17 cellular contexts compared by ENCODE assay signal in genomic region chr21:38909929-38910328, GRCh38.
A peak's percentile ranks its signal among the peaks of the same experiment; 100 is the strongest.
DNase-seq lines count a peak whose midpoint lies in the region; ATAC-seq, FAIRE-seq and TF ChIP-seq lines count a peak whose summit lies in the region.
"Had no signal": no experiment of that assay in that cellular context is flagged by ENCODE, and none has a peak within 500 bp of the region (broad histone marks: within the 10 kb centered on the region; RNA-seq: fewer than 3 reads in every experiment).

No MANE protein-coding gene starts in this region.

- no TSS peak for BruUV-seq in K562 (replicated peaks; lab: Mats Ljungman, UMichigan)

- H3K9me3 ChIP-seq in K562 (replicated peaks; ENCODE audit: control insufficient read depth, insufficient read depth, low read depth, low read length) (no peaks in the 10 kb centered on the region), pancreas (no peaks in the 10 kb centered on the region), transverse colon (no peaks in the 10 kb centered on the region)

- intact Hi-C loops in K562 (cut with micrococcal nuclease) (loop anchor here (10.0 kb wide), 1 partner anchor 105 kb away; the partner anchor contains the start of gene ETS2), pancreas (cut with DNase I) (no loop called here), transverse colon (cut with DNase I; ENCODE audit: low total_unique reads) (loop anchor here (5.0 kb wide), 1 partner anchor 88 kb away; no protein-coding TSS in a partner anchor)

- CTCF ChIA-PET in K562 (lab: Yijun Ruan, JAX; ENCODE audit: low intra/inter-chr PET ratio), result no interaction called here

- ATAC-seq in K562, result no peak
- ATAC-seq in esophagus mucosa, result peak; percentile 29
- no peak for ATAC-seq in pancreas
- ATAC-seq in GM21526 (IDR thresholded peaks at IDR 0.05; ENCODE audit: low FRiP score, unreplicated experiment), result no peak

- no peak overlapping the region for H3K27ac ChIP-seq in K562 (ENCODE audit: extremely low read depth, low read depth, low read length)
- H3K27ac ChIP-seq in pancreas, result peak overlapping the region in 3 of 4 donors; percentile 0 to 58 (median 33)
- peak overlapping the region; percentile 89 to 93 (median 92) for H3K27ac ChIP-seq in transverse colon
- H3K27ac ChIP-seq: brain microvascular endothelial cell had no signal

- no peaks in the 10 kb centered on the region for H3K9me1 ChIP-seq in K562 (ENCODE audit: control insufficient read depth, insufficient read depth, low read length)

- H2AFZ ChIP-seq in K562 (ENCODE audit: low read depth, low read length), result no peak overlapping the region

- no peak overlapping the region for H3K4me2 ChIP-seq in K562 (ENCODE audit: insufficient read depth, low read length)

- POLR2A ChIA-PET in K562 (lab: Yijun Ruan, JAX), result no interaction called here

- TF ChIP-seq EP300 in K562 (IDR thresholded peaks at IDR 0.05; ENCODE audit: low read length), result no peak
- no peak for TF ChIP-seq EP300 in transverse colon (IDR thresholded peaks at IDR 0.05; ENCODE audit: low read depth)

- H3K27me3 ChIP-seq in K562 (ENCODE audit: control insufficient read depth in 2 of 2, insufficient read depth in 2 of 2, low read length in 2 of 2) (peaks cover 29 to 61% of the 10 kb centered on the region in 2 experiments), pancreas (no peaks in the 10 kb centered on the region), transverse colon (no peaks in the 10 kb centered on the region)
- H3K27me3 ChIP-seq: brain microvascular endothelial cell had no signal

- no peaks in the 10 kb centered on the region for H3K79me2 ChIP-seq in K562 (ENCODE audit: control insufficient read depth, insufficient read depth, low read length)

- H4K20me1 ChIP-seq in K562 (replicated peaks; ENCODE audit: control insufficient read depth, insufficient read depth, low read length), result no peaks in the 10 kb centered on the region

- in situ Hi-C loops in K562 (cut with MboI), result no loop called here
- in situ Hi-C loops in transverse colon (cut with MboI; ENCODE audit: low pct_ligation_motif_present in 1 of 4, low pct_unique_long_range_greater_than_20kb in 1 of 4, low sequenced_read_pairs in 3 of 4), result no loop called here

- H3K4me3 ChIP-seq in K562, result no peak overlapping the region
- no peak overlapping the region for H3K4me3 ChIP-seq in pancreas
- no peak overlapping the region for H3K4me3 ChIP-seq in transverse colon

- FAIRE-seq in K562 (lab: Jason Lieb, UNC), result no peak
- FAIRE-seq in pancreas (lab: Jason Lieb, UNC), result no peak
- FAIRE-seq: frontal cortex had no signal

- TF ChIP-seq RAD21 in K562 (CRISPR knock-in tag; conservative IDR thresholded peaks at IDR 0.05 in 1 of 2, IDR thresholded peaks at IDR 0.05 in 1 of 2), result no peak

- WGBS in K562 (ENCODE audit: insufficient coverage, low coverage, missing lambda C conversion rate), result 5% methylated on average over 7 of the region's 7 CpGs
- 81 to 82% methylated on average over 7 of the region's 7 CpGs for WGBS in pancreas, 2 donors
- WGBS in transverse colon (ENCODE audit: low coverage in 1 of 2), 2 donors, result 72% methylated on average over 5 of the region's 7 CpGs; no CpG with 5 or more reads in 1 of the 2 donors

- no peak overlapping the region for H3K9ac ChIP-seq in K562 (ENCODE audit: insufficient read depth in 1 of 2, low read depth in 2 of 2, low read length in 2 of 2)

- TF ChIP-seq POLR2A in K562 (conservative IDR thresholded peaks at IDR 0.05) (no peak), transverse colon (IDR thresholded peaks at IDR 0.05) (no peak)

- TF ChIP-seq CTCF in K562 (IDR thresholded peaks at IDR 0.05 in 2 of 3, conservative IDR thresholded peaks at IDR 0.05 in 1 of 3; ENCODE audit: insufficient read depth in 2 of 3, low read depth in 1 of 3, low read length in 3 of 3), result no peak
- TF ChIP-seq CTCF in pancreas (IDR thresholded peaks at IDR 0.05), result no peak
- TF ChIP-seq CTCF in transverse colon (IDR thresholded peaks at IDR 0.05), result no peak

- H3K36me3 ChIP-seq in K562 (ENCODE audit: control insufficient read depth, insufficient read depth, low read length), result no peaks in the 10 kb centered on the region
- no peaks in the 10 kb centered on the region for H3K36me3 ChIP-seq in pancreas
- no peaks in the 10 kb centered on the region for H3K36me3 ChIP-seq in transverse colon
- H3K36me3 ChIP-seq: brain microvascular endothelial cell had no signal

- H3K4me1 ChIP-seq in K562 (replicated peaks in 1 of 2; ENCODE audit: control insufficient read depth in 2 of 2, insufficient read depth in 2 of 2, low read length in 2 of 2) (peaks cover 13 to 17% of the 10 kb centered on the region in 2 experiments; a peak in 4 of 5 replicates), pancreas (peaks cover 6 to 47% (median 8%) of the 10 kb centered on the region in 3 donors), transverse colon (peaks cover 44 to 76% (median 58%) of the 10 kb centered on the region in 4 donors)

- DNase-seq in K562 (ENCODE audit: extremely low read depth in 1 of 4, low spot score in 3 of 4), result no peak
- DNase-seq in pancreas, result no peak
- no peak for DNase-seq in transverse colon
- no peak for DNase-seq in Kasumi-1 (lab: John Stamatoyannopoulos, UW)
- no peak for DNase-seq in NCI-H2227 (lab: John Stamatoyannopoulos, UW; ENCODE audit: unreplicated experiment)
- DNase-seq in DMS153 (lab: John Stamatoyannopoulos, UW), result no peak
- DNase-seq: activated CD4-positive, alpha-beta T cell treated with anti-CD3 and anti-CD28 coated beads for 1 hour; brain microvascular endothelial cell; CD4-positive, alpha-beta T cell; immature natural killer cell; NCI-H82; retina; stimulated activated CD4-positive, alpha-beta T cell treated with anti-CD3 and anti-CD28 coated beads, Interleukin-4, amount 100 ng/mL, for 4 hours; T-helper 2 cell had no signal

TF ChIP-seq in K562, 482 proteins besides CTCF, POLR2A, EP300 and RAD21:
- TF ChIP-seq SOX6 (IDR thresholded peaks at IDR 0.05), result 0 out of 2 replicates have a peak, but pooled peaks have one; percentile 27
- no peak for TF ChIP-seq ZBTB43 (CRISPR knock-in tag; IDR thresholded peaks at IDR 0.05)
TF ChIP-seq in K562: peak in this region for 1.

Comparison
In these comparisons a context has a peak if more than half of its experiments do, and no peak if none do; other contexts are left out.
1. intact Hi-C loops: an anchor here in K562 (10.0 kb wide) and transverse colon (5.0 kb wide); none called in pancreas.